In genomic region chr14:77126461-77126990, GRCh38 we compare ENCODE assay signal across 17 cellular contexts. TPM values are rescaled to one million over a fixed set of nuclear protein-coding genes. Genes with fewer than 3 reads are reported as not detected.
DNase-seq lines count a peak whose midpoint lies in the region; ATAC-seq and TF ChIP-seq lines count a peak whose summit lies in the region.
"Had no signal": no experiment of that assay in that cellular context is flagged by ENCODE, and none has a peak within 500 bp of the region (broad histone marks: within the 10 kb centered on the region; RNA-seq: fewer than 3 reads in every experiment).

No MANE protein-coding gene starts in this region.

- H3K36me3 ChIP-seq in OCI-LY7 (ENCODE audit: insufficient read depth, low read length) (no peaks in the 10 kb centered on the region), tibial nerve (no peaks in the 10 kb centered on the region)

- TF ChIP-seq POLR2A in tibial nerve (IDR thresholded peaks at IDR 0.05): no peak

- H3K9me3 Mint-ChIP-seq in activated T-helper 17 cell treated with anti-CD3 and anti-CD28 coated beads, Interleukin-2, amount 50 U/mL, for 72 hours: no peaks in the 10 kb centered on the region
- H3K9me3 Mint-ChIP-seq in CD14-positive monocyte: peaks cover 0 to 5% (median 1%) of the 10 kb centered on the region in 7 donors
- H3K9me3 Mint-ChIP-seq: HFFc6 had no signal

- no peak for ATAC-seq in activated T-helper 17 cell treated with anti-CD3 and anti-CD28 coated beads, Interleukin-2, amount 50 U/mL, for 72 hours (replicated peaks)
- ATAC-seq: A549, GM12878, HepG2 had no signal

- CTCF ChIA-PET in OCI-LY7 (lab: Charles Lee; ENCODE audit: unreplicated experiment): no interaction called here

- peaks cover 5% of the 10 kb centered on the region for H3K4me1 Mint-ChIP-seq in activated T-helper 17 cell treated with anti-CD3 and anti-CD28 coated beads, Interleukin-2, amount 50 U/mL, for 72 hours
- H3K4me1 Mint-ChIP-seq in CD14-positive monocyte: peaks cover 25% of the 10 kb centered on the region

- POLR2A ChIA-PET in OCI-LY7 (lab: Charles Lee): interaction anchor here (0.7 to 1.0 kb wide), 2 partner anchors 16 to 27 kb away, joined by 3 read pairs; no protein-coding TSS in a partner anchor

- H3K27me3 Mint-ChIP-seq in activated T-helper 17 cell treated with anti-CD3 and anti-CD28 coated beads, Interleukin-2, amount 50 U/mL, for 72 hours: peaks cover 14% of the 10 kb centered on the region
- peaks cover 41 to 59% (median 58%) of the 10 kb centered on the region in 3 donors for H3K27me3 Mint-ChIP-seq in CD14-positive monocyte (ENCODE audit: low read depth in 3 of 3)

- no peaks in the 10 kb centered on the region for H4K20me1 ChIP-seq in OCI-LY7 (ENCODE audit: insufficient read depth, low read length)

- TF ChIP-seq EP300 in tibial nerve (IDR thresholded peaks at IDR 0.05): no peak

- intact Hi-C loops in CD14-positive monocyte (cut with micrococcal nuclease): no loop called here
- intact Hi-C loops in OCI-LY7 (cut with micrococcal nuclease; ENCODE audit: unreplicated experiment): no loop called here

- H3K36me3 Mint-ChIP-seq in activated T-helper 17 cell treated with anti-CD3 and anti-CD28 coated beads, Interleukin-2, amount 50 U/mL, for 72 hours (ENCODE audit: low read depth): no peaks in the 10 kb centered on the region
- peaks cover 0 to 5% of the 10 kb centered on the region in 2 donors for H3K36me3 Mint-ChIP-seq in CD14-positive monocyte

- DNase-seq in GM20000 (ENCODE audit: low spot score) (peak; percentile 7), mesenteric fat pad (ENCODE audit: low spot score) (peak; percentile 76), CD14-positive monocyte (ENCODE audit: low spot score) (no peak), HCEC 1CT (no peak), OCI-LY7 (ENCODE audit: low spot score) (no peak), tibial nerve (ENCODE audit: low spot score in 2 of 2) (no peak)
- DNase-seq: DMS79, GM23248, H7, HFFc6 had no signal

- no peaks in the 10 kb centered on the region for H3K9me2 ChIP-seq in OCI-LY7 (ENCODE audit: insufficient read depth, low read length)

- H3K4me1 ChIP-seq in OCI-LY7 (ENCODE audit: insufficient read depth, low read length, poor library complexity, severe bottlenecking): peaks cover 51% of the 10 kb centered on the region
- peaks cover 0 to 40% (median 30%) of the 10 kb centered on the region in 4 donors for H3K4me1 ChIP-seq in tibial nerve

- peak overlapping the region; percentile 78 for H3K4me3 Mint-ChIP-seq in activated T-helper 17 cell treated with anti-CD3 and anti-CD28 coated beads, Interleukin-2, amount 50 U/mL, for 72 hours
- H3K4me3 Mint-ChIP-seq in CD14-positive monocyte: no peak overlapping the region
- H3K4me3 Mint-ChIP-seq: HFFc6 had no signal

- TF ChIP-seq CTCF in GM20000 (IDR thresholded peaks at IDR 0.05; ENCODE audit: extremely low read depth, missing control alignments): no peak
- no peak for TF ChIP-seq CTCF in CD14-positive monocyte (IDR thresholded peaks at IDR 0.05)
- no peak for TF ChIP-seq CTCF in OCI-LY7 (conservative IDR thresholded peaks at IDR 0.05; ENCODE audit: low read length)
- TF ChIP-seq CTCF in tibial nerve (IDR thresholded peaks at IDR 0.05): no peak

- no peak overlapping the region; the same call in 1 of the 2 replicates for H3K4me2 ChIP-seq in OCI-LY7 (ENCODE audit: low read length)
- H3K4me2 ChIP-seq: A549 had no signal

- H3K27ac ChIP-seq in OCI-LY7 (ENCODE audit: low read depth, low read length, poor library complexity, severe bottlenecking) (no peak overlapping the region), tibial nerve (no peak overlapping the region)
- H3K27ac ChIP-seq: A549, GM23248 had no signal

- H3K9me3 ChIP-seq in OCI-LY7 (ENCODE audit: low read length) (no peaks in the 10 kb centered on the region), tibial nerve (no peaks in the 10 kb centered on the region)
- H3K9me3 ChIP-seq: A549 had no signal

- no TSS peak for BruUV-seq in OCI-LY7 (replicated peaks; lab: Mats Ljungman, UMichigan)

- H3K4me3 ChIP-seq in OCI-LY7 (ENCODE audit: low read depth, low read length, poor library complexity, severe bottlenecking) (no peak overlapping the region), tibial nerve (no peak overlapping the region)
- H3K4me3 ChIP-seq: A549, GM12878, GM23248 had no signal

- no peak overlapping the region for H3K27ac Mint-ChIP-seq in activated T-helper 17 cell treated with anti-CD3 and anti-CD28 coated beads, Interleukin-2, amount 50 U/mL, for 72 hours
- H3K27ac Mint-ChIP-seq in CD14-positive monocyte: no peak overlapping the region
- H3K27ac Mint-ChIP-seq: HFFc6 had no signal

- WGBS in tibial nerve, 2 donors: 91 to 97% methylated on average over 4 of the region's 4 CpGs

- no peak overlapping the region for H2AFZ ChIP-seq in OCI-LY7 (ENCODE audit: low read length)
- H2AFZ ChIP-seq: GM23248 had no signal

- H3K79me2 ChIP-seq in OCI-LY7 (ENCODE audit: insufficient read depth, low read depth, low read length): no peaks in the 10 kb centered on the region; the same call in 1 of the 2 replicates

- peaks cover 0 to 16% of the 10 kb centered on the region in 2 donors for H3K27me3 ChIP-seq in tibial nerve

RNA-seq across cellular contexts. Expression of gene ZDHHC22, which starts 15.1 kb away (rescaled TPM):
- not detected for total RNA-seq in activated T-helper 17 cell treated with anti-CD3 and anti-CD28 coated beads, Interleukin-2, amount 50 U/mL, for 72 hours
- not detected for total RNA-seq in mesenteric fat pad
- not detected for polyA plus RNA-seq in CD14-positive monocyte
- not detected in 2 replicates for total RNA-seq in OCI-LY7 (2014; rRNA removed; shearing (Covaris generic))
- total RNA-seq in OCI-LY7 (2022): not detected in 2 replicates
- total RNA-seq in tibial nerve: not detected
- total RNA-seq: G401, GM12878, GM23248, HepG2, HFFc6 had no signal
- polyA plus RNA-seq: AG04450, BJ, GM23248, HepG2 had no signal

RNA-seq across cellular contexts. Expression of gene CIPC, which starts 28.5 kb away (rescaled TPM):
- total RNA-seq in activated T-helper 17 cell treated with anti-CD3 and anti-CD28 coated beads, Interleukin-2, amount 50 U/mL, for 72 hours: 10 to 100 TPM in 1 of 2 donors, 1 to 10 TPM in 1; 8.5 to 11.8 TPM
- 23.1 TPM for total RNA-seq in mesenteric fat pad
- polyA plus RNA-seq in CD14-positive monocyte: 10 to 100 TPM in 1 of 2 donors, 1 to 10 TPM in 1; 4.4 to 11.2 TPM
- 31.7 and 43.4 TPM in 2 replicates for total RNA-seq in OCI-LY7 (2014; rRNA removed; shearing (Covaris generic))
- total RNA-seq in OCI-LY7 (2022): 20.9 and 24.1 TPM in 2 replicates
- total RNA-seq in tibial nerve: 10 to 100 TPM; 38.1 to 76.7 (median 41.5) TPM

RNA-seq across cellular contexts. Expression of gene TMEM63C, which starts 55.1 kb away (rescaled TPM):
- total RNA-seq in activated T-helper 17 cell treated with anti-CD3 and anti-CD28 coated beads, Interleukin-2, amount 50 U/mL, for 72 hours: under 1 TPM; 0.04 to 0.64 TPM
- total RNA-seq in mesenteric fat pad: 0.51 TPM
- polyA plus RNA-seq in CD14-positive monocyte: under 1 TPM in 1 of 2 donors, not detected in 1; 0.78 TPM
- 0.41 and 0.79 TPM in 2 replicates for total RNA-seq in OCI-LY7 (2014; rRNA removed; shearing (Covaris generic))
- total RNA-seq in OCI-LY7 (2022): 4.7 and 6.6 TPM in 2 replicates
- not detected for total RNA-seq in tibial nerve
- total RNA-seq: G401, GM23248 had no signal
- polyA plus RNA-seq: AG04450, BJ, GM23248 had no signal

Comparison
In these comparisons a context has a peak if more than half of its experiments do, and no peak if none do; other contexts are left out.
1. DNase-seq: peak in GM20000 (single experiment) and mesenteric fat pad (single experiment); none in CD14-positive monocyte (single experiment), HCEC 1CT (single experiment), OCI-LY7 (single experiment) and tibial nerve (0 of 2).